1 cellular context compared by ENCODE assay signal in the genomic region with DNA sequence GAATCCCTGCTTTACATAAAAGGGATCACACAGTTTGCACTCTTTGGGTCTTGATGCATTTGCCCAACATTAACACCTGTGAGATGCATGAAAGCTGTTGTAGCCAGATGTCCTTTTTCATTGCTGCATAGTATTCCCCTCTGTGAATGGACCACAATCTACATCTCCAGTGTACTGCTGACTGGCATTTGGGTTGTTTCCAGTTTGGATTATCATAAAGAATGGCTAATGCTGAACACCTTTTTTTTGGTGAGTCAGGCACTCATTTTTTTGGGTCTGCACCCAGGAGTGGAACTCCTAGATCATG.
TF ChIP-seq lines count a peak whose summit lies in the region.

No MANE protein-coding gene starts in this region.

TF ChIP-seq in HEK293, 187 proteins besides CTCF, POLR2A, EP300 and RAD21 (continued from another document):
- TF ChIP-seq, protein P1, sequence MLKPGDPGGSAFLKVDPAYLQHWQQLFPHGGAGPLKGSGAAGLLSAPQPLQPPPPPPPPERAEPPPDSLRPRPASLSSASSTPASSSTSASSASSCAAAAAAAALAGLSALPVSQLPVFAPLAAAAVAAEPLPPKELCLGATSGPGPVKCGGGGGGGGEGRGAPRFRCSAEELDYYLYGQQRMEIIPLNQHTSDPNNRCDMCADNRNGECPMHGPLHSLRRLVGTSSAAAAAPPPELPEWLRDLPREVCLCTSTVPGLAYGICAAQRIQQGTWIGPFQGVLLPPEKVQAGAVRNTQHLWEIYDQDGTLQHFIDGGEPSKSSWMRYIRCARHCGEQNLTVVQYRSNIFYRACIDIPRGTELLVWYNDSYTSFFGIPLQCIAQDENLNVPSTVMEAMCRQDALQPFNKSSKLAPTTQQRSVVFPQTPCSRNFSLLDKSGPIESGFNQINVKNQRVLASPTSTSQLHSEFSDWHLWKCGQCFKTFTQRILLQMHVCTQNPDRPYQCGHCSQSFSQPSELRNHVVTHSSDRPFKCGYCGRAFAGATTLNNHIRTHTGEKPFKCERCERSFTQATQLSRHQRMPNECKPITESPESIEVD (tag by site-specific recombination; IDR thresholded peaks at IDR 0.05): no peak
- no peak for TF ChIP-seq ZNF48 (tag by site-specific recombination; IDR thresholded peaks at IDR 0.05)
- TF ChIP-seq, protein P2, sequence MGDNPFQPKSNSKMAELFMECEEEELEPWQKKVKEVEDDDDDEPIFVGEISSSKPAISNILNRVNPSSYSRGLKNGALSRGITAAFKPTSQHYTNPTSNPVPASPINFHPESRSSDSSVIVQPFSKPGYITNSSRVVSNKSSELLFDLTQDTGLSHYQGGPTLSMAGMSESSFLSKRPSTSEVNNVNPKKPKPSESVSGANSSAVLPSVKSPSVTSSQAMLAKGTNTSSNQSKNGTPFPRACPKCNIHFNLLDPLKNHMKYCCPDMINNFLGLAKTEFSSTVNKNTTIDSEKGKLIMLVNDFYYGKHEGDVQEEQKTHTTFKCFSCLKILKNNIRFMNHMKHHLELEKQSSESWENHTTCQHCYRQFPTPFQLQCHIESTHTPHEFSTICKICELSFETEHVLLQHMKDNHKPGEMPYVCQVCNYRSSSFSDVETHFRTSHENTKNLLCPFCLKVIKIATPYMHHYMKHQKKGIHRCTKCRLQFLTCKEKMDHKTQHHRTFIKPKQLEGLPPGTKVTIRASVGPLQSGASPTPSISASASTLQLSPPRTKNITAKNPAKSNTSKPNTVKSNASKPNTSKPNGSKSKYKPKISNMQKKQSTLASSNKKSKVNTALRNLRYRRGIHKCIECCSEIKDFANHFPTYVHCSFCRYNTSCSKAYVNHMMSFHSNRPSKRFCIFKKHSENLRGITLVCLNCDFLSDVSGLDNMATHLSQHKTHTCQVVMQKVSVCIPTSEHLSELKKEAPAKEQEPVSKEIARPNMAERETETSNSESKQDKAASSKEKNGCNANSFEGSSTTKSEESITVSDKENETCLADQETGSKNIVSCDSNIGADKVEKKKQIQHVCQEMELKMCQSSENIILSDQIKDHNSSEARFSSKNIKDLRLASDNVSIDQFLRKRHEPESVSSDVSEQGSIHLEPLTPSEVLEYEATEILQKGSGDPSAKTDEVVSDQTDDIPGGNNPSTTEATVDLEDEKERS (tag by site-specific recombination; IDR thresholded peaks at IDR 0.05): no peak
TF ChIP-seq in HEK293: peak in this region for 3.
